In genomic region chr1:66300986-66301451, GRCh38 we compare ENCODE assay signal across 8 cellular contexts.
A peak's percentile ranks its signal among the peaks of the same experiment; 100 is the strongest.
DNase-seq lines count a peak whose midpoint lies in the region; ATAC-seq and TF ChIP-seq lines count a peak whose summit lies in the region.

No MANE protein-coding gene starts in this region.

- peaks cover 19% of the 10 kb centered on the region for H3K4me1 Mint-ChIP-seq in activated T-helper 17 cell treated with anti-CD3 and anti-CD28 coated beads, Interleukin-2, amount 50 U/mL, for 72 hours
- peaks cover 15 to 34% of the 10 kb centered on the region in 2 donors for H3K4me1 Mint-ChIP-seq in immature natural killer cell
- no peaks in the 10 kb centered on the region for H3K4me1 Mint-ChIP-seq in WTC11

- DNase-seq in GDM1 (lab: John Stamatoyannopoulos, UW) (peak; percentile 26), HS-5 (ENCODE audit: low read depth) (peak; percentile 26), immature natural killer cell (peak; percentile 33 to 46 (median 41)), upper lobe of right lung (no peak), WTC11 (ENCODE audit: low spot score) (no peak), cerebellar nuclear complex (lab: John Stamatoyannopoulos, UW) (no peak)

- H3K27me3 ChIP-seq in upper lobe of right lung: no peaks in the 10 kb centered on the region

- no peaks in the 10 kb centered on the region for H3K9me3 Mint-ChIP-seq in activated T-helper 17 cell treated with anti-CD3 and anti-CD28 coated beads, Interleukin-2, amount 50 U/mL, for 72 hours
- H3K9me3 Mint-ChIP-seq in immature natural killer cell (no peaks in the 10 kb centered on the region), WTC11 (no peaks in the 10 kb centered on the region)

- peaks cover 7% of the 10 kb centered on the region for H3K4me1 ChIP-seq in upper lobe of right lung

- H3K27me3 Mint-ChIP-seq in activated T-helper 17 cell treated with anti-CD3 and anti-CD28 coated beads, Interleukin-2, amount 50 U/mL, for 72 hours: no peaks in the 10 kb centered on the region
- H3K27me3 Mint-ChIP-seq in immature natural killer cell (ENCODE audit: low read depth in 3 of 3) (peaks cover 0 to 2% (median 0%) of the 10 kb centered on the region in 3 donors), WTC11 (ENCODE audit: low read depth) (no peaks in the 10 kb centered on the region)

- H3K27ac Mint-ChIP-seq in activated T-helper 17 cell treated with anti-CD3 and anti-CD28 coated beads, Interleukin-2, amount 50 U/mL, for 72 hours: peak overlapping the region; percentile 91
- peak overlapping the region; percentile 34 to 97 (median 84) for H3K27ac Mint-ChIP-seq in immature natural killer cell
- H3K27ac Mint-ChIP-seq in WTC11: no peak overlapping the region

- TF ChIP-seq CTCF in upper lobe of right lung (IDR thresholded peaks at IDR 0.05) (no peak), WTC11 (IDR thresholded peaks at IDR 0.05) (no peak)

- H3K36me3 ChIP-seq in upper lobe of right lung: no peaks in the 10 kb centered on the region

- no peaks in the 10 kb centered on the region for H3K36me3 Mint-ChIP-seq in activated T-helper 17 cell treated with anti-CD3 and anti-CD28 coated beads, Interleukin-2, amount 50 U/mL, for 72 hours (ENCODE audit: low read depth)
- H3K36me3 Mint-ChIP-seq in immature natural killer cell (no peaks in the 10 kb centered on the region), WTC11 (no peaks in the 10 kb centered on the region)

- CTCF ChIA-PET in WTC11 (lab: Charles Lee): no interaction called here

- peak; percentile 79 for ATAC-seq in GM21515 (IDR thresholded peaks at IDR 0.05; ENCODE audit: unreplicated experiment)
- peak; percentile 97 for ATAC-seq in activated T-helper 17 cell treated with anti-CD3 and anti-CD28 coated beads, Interleukin-2, amount 50 U/mL, for 72 hours (replicated peaks)
- peak; percentile 74 for ATAC-seq in upper lobe of right lung
- no peak for ATAC-seq in WTC11

- POLR2A ChIA-PET in WTC11 (lab: Charles Lee): no interaction called here

- peak overlapping the region; percentile 73 for H3K4me3 Mint-ChIP-seq in activated T-helper 17 cell treated with anti-CD3 and anti-CD28 coated beads, Interleukin-2, amount 50 U/mL, for 72 hours
- peak overlapping the region; percentile 60 to 89 (median 80) for H3K4me3 Mint-ChIP-seq in immature natural killer cell
- H3K4me3 Mint-ChIP-seq in WTC11: no peak overlapping the region

- H3K4me3 ChIP-seq in upper lobe of right lung: peak overlapping the region; percentile 23

- no peaks in the 10 kb centered on the region for H3K9me3 ChIP-seq in upper lobe of right lung

- intact Hi-C loops in upper lobe of right lung (cut with DNase I): no loop called here

- peak overlapping the region; percentile 78 for H3K27ac ChIP-seq in upper lobe of right lung

TF ChIP-seq in WTC11, 78 proteins besides CTCF, POLR2A, EP300 and RAD21:
- TF ChIP-seq CDX4 (CRISPR knock-in tag; IDR thresholded peaks at IDR 0.05; ENCODE audit: borderline replicate concordance): no peak
- TF ChIP-seq, protein P1, sequence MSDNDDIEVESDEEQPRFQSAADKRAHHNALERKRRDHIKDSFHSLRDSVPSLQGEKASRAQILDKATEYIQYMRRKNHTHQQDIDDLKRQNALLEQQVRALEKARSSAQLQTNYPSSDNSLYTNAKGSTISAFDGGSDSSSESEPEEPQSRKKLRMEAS (CRISPR knock-in tag; IDR thresholded peaks at IDR 0.05): no peak
- TF ChIP-seq, protein P2, sequence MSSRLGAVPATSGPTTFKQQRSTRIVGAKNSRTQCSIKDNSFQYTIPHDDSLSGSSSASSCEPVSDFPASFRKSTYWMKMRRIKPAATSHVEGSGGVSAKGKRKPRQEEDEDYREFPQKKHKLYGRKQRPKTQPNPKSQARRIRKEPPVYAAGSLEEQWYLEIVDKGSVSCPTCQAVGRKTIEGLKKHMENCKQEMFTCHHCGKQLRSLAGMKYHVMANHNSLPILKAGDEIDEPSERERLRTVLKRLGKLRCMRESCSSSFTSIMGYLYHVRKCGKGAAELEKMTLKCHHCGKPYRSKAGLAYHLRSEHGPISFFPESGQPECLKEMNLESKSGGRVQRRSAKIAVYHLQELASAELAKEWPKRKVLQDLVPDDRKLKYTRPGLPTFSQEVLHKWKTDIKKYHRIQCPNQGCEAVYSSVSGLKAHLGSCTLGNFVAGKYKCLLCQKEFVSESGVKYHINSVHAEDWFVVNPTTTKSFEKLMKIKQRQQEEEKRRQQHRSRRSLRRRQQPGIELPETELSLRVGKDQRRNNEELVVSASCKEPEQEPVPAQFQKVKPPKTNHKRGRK (CRISPR knock-in tag; IDR thresholded peaks at IDR 0.05; ENCODE audit: borderline replicate concordance): no peak
- TF ChIP-seq SMAD3 (CRISPR knock-in tag; IDR thresholded peaks at IDR 0.05; ENCODE audit: borderline replicate concordance): no peak
- TF ChIP-seq ATF2 (CRISPR knock-in tag; IDR thresholded peaks at IDR 0.05; ENCODE audit: borderline replicate concordance, low read depth): no peak
- no peak for TF ChIP-seq PREB (CRISPR knock-in tag; IDR thresholded peaks at IDR 0.05; ENCODE audit: borderline replicate concordance)

Comparison
In these comparisons a context has a peak if more than half of its experiments do, and no peak if none do; other contexts are left out.
1. DNase-seq: peak in GDM1 (single experiment), HS-5 (single experiment) and immature natural killer cell (3 of 3); none in upper lobe of right lung (single experiment), WTC11 (single experiment) and cerebellar nuclear complex (0 of 2).